Comparison of ENCODE assay signal across 11 cellular contexts in genomic region chr12:110563702-110564470, GRCh38. TPM values are rescaled to one million over a fixed set of nuclear protein-coding genes. Genes with fewer than 3 reads are reported as not detected.
DNase-seq lines count a peak whose midpoint lies in the region; TF ChIP-seq lines count a peak whose summit lies in the region.
"Had no signal": no experiment of that assay in that cellular context is flagged by ENCODE, and none has a peak within 500 bp of the region (broad histone marks: within the 10 kb centered on the region; RNA-seq: fewer than 3 reads in every experiment).

No MANE protein-coding gene starts in this region.

- in situ Hi-C loops in mammary epithelial cell (cut with MboI; ENCODE audit: low sequenced_read_pairs in 2 of 2) = no loop called here

- no peak overlapping the region for H3K18ac ChIP-seq in mesenchymal stem cell (ENCODE audit: low read depth in 1 of 2, low read length in 2 of 2)

- H4K8ac ChIP-seq in mesenchymal stem cell (ENCODE audit: low read length) = no peak overlapping the region

- H3K79me2 ChIP-seq in MM.1S (ENCODE audit: low read length) (peaks cover 86% of the 10 kb centered on the region), mammary epithelial cell (ENCODE audit: insufficient read depth, low read length) (peaks cover 91% of the 10 kb centered on the region)

- no peak overlapping the region for H4K91ac ChIP-seq in mesenchymal stem cell (ENCODE audit: low read length)

- no peak for DNase-seq in A673 (ENCODE audit: low spot score)
- DNase-seq in MM.1S = no peak
- no peak for DNase-seq in mammary epithelial cell
- DNase-seq in mesenchymal stem cell = peak; percentile 69
- DNase-seq in NCI-H524 treated with DMSO at 0.1 percent for 48 hours (lab: John Stamatoyannopoulos, UW) = no peak
- DNase-seq in NCI-H446 (lab: John Stamatoyannopoulos, UW) = no peak
- DNase-seq in SW480 (ENCODE audit: low spot score) = no peak
- DNase-seq in C1 segment of cervical spinal cord (lab: John Stamatoyannopoulos, UW) = no peak
- DNase-seq: activated T-cell treated with anti-CD3 and anti-CD28 coated beads, Interleukin-2, amount 50 U/mL, for 1 hour; DMS53; NCI-H1694 had no signal

- no peak overlapping the region for H3K4me3 ChIP-seq in A673 (ENCODE audit: low read depth, low read length, poor library complexity, severe bottlenecking)
- H3K4me3 ChIP-seq in MM.1S (ENCODE audit: low read length) = no peak overlapping the region
- no peak overlapping the region for H3K4me3 ChIP-seq in mammary epithelial cell (replicated peaks in 1 of 3; ENCODE audit: insufficient read depth in 1 of 3, low read depth in 2 of 3, low read length in 3 of 3)
- H3K4me3 ChIP-seq in mesenchymal stem cell (ENCODE audit: insufficient read depth in 1 of 2, low read depth in 1 of 2, low read length in 2 of 2) = no peak overlapping the region

- dilution Hi-C loops in mammary epithelial cell (cut with HindIII; ENCODE audit: low sequenced_read_pairs) = no loop called here

- H3K79me1 ChIP-seq in mesenchymal stem cell (replicated peaks; ENCODE audit: low read length, poor library complexity, severe bottlenecking) = peaks cover 29% of the 10 kb centered on the region

- POLR2A ChIA-PET in A673 (lab: Charles Lee; ENCODE audit: low non-redundant PET) = interaction anchor here (0.6 kb wide), 1 partner anchor 250 kb away, joined by 3 read pairs; no protein-coding TSS in a partner anchor

- no peak overlapping the region for H2BK15ac ChIP-seq in mesenchymal stem cell (ENCODE audit: low read depth, poor library complexity, severe bottlenecking)

- peaks cover 55% of the 10 kb centered on the region for H3K4me1 ChIP-seq in A673 (ENCODE audit: insufficient read depth, low read length, poor library complexity, severe bottlenecking)
- peaks cover 11% of the 10 kb centered on the region for H3K4me1 ChIP-seq in MM.1S (ENCODE audit: low read length)
- peaks cover 42% of the 10 kb centered on the region for H3K4me1 ChIP-seq in mammary epithelial cell (ENCODE audit: insufficient read depth, low read length)
- H3K4me1 ChIP-seq in mesenchymal stem cell (ENCODE audit: control insufficient read depth, insufficient read depth, low read depth, low read length) = peaks cover 9% of the 10 kb centered on the region

- no peaks in the 10 kb centered on the region for H4K20me1 ChIP-seq in MM.1S (ENCODE audit: insufficient read depth, low read length)
- H4K20me1 ChIP-seq in mammary epithelial cell (ENCODE audit: insufficient read depth, low read length) = no peaks in the 10 kb centered on the region

- H3K27me3 ChIP-seq in A673 (replicated peaks; ENCODE audit: insufficient read depth, low read depth, low read length, poor library complexity) (no peaks in the 10 kb centered on the region), MM.1S (replicated peaks; ENCODE audit: insufficient read depth, low read length) (no peaks in the 10 kb centered on the region), mammary epithelial cell (ENCODE audit: insufficient read depth, low read length) (no peaks in the 10 kb centered on the region), mesenchymal stem cell (ENCODE audit: control insufficient read depth in 1 of 2, insufficient read depth in 1 of 2, low read length in 2 of 2) (no peaks in the 10 kb centered on the region)

- H3K23ac ChIP-seq in mesenchymal stem cell (ENCODE audit: low read length in 2 of 2) = no peak overlapping the region

- BruUV-seq in A673 (replicated peaks; lab: Mats Ljungman, UMichigan) (no TSS peak), mammary epithelial cell (replicated peaks; lab: Mats Ljungman, UMichigan) (no TSS peak)

- no peak overlapping the region for H2AK5ac ChIP-seq in mesenchymal stem cell (ENCODE audit: low read length, severe bottlenecking)

- H3K27ac ChIP-seq in A673 (ENCODE audit: low read depth, low read length, poor library complexity, severe bottlenecking) = peak overlapping the region; percentile 12
- H3K27ac ChIP-seq in MM.1S (ENCODE audit: low read length) = peak overlapping the region; percentile 29; the same call in 1 of the 2 replicates
- no peak overlapping the region for H3K27ac ChIP-seq in mammary epithelial cell (ENCODE audit: insufficient read depth, low read depth, low read length)
- no peak overlapping the region for H3K27ac ChIP-seq in mesenchymal stem cell (ENCODE audit: low read length, poor library complexity, severe bottlenecking)

- no peak overlapping the region for H3K4ac ChIP-seq in mesenchymal stem cell (ENCODE audit: low read depth in 1 of 2, low read length in 2 of 2)

- CTCF ChIA-PET in A673 (lab: Charles Lee) (no interaction called here), mammary epithelial cell (lab: Charles Lee; ENCODE audit: low non-redundant PET) (no interaction called here)

- H3F3A ChIP-seq in MM.1S (ENCODE audit: insufficient read depth, low read length) = no peaks in the 10 kb centered on the region

- H2BK12ac ChIP-seq in mesenchymal stem cell (ENCODE audit: low read length in 2 of 2) = no peak overlapping the region

- H3K9ac ChIP-seq in MM.1S (ENCODE audit: low read length) (no peak overlapping the region), mammary epithelial cell (ENCODE audit: insufficient read depth, low read length) (no peak overlapping the region), mesenchymal stem cell (ENCODE audit: low read length) (peak overlapping the region; percentile 54)

- H3K14ac ChIP-seq in mesenchymal stem cell (ENCODE audit: low read length in 2 of 2) = no peak overlapping the region

- no peaks in the 10 kb centered on the region for H3K9me2 ChIP-seq in MM.1S (replicated peaks; ENCODE audit: insufficient read depth, low read length)

- intact Hi-C loops in A673 (cut with micrococcal nuclease; ENCODE audit: unreplicated experiment) = no loop called here
- intact Hi-C loops in mammary epithelial cell (cut with micrococcal nuclease) = no loop called here

- H3K4me2 ChIP-seq in MM.1S (ENCODE audit: low read depth, low read length) (peak overlapping the region; percentile 18; the same call in 1 of the 2 replicates), mammary epithelial cell (ENCODE audit: insufficient read depth, low read depth, low read length) (peak overlapping the region; percentile 9), mesenchymal stem cell (ENCODE audit: low read length, poor library complexity, severe bottlenecking) (no peak overlapping the region)

- H3K36me3 ChIP-seq in A673 (ENCODE audit: insufficient read depth, low read length, poor library complexity, severe bottlenecking) = no peaks in the 10 kb centered on the region
- H3K36me3 ChIP-seq in MM.1S (replicated peaks; ENCODE audit: insufficient read depth, low read length) = no peaks in the 10 kb centered on the region
- no peaks in the 10 kb centered on the region for H3K36me3 ChIP-seq in mammary epithelial cell (ENCODE audit: insufficient read depth, low read length)
- H3K36me3 ChIP-seq in mesenchymal stem cell (ENCODE audit: control insufficient read depth in 1 of 2, insufficient read depth in 2 of 2, low read depth in 1 of 2, low read length in 2 of 2) = no peaks in the 10 kb centered on the region

- H2BK120ac ChIP-seq in mesenchymal stem cell (ENCODE audit: low read depth, low read length) = no peak overlapping the region

- no peaks in the 10 kb centered on the region for H3K9me3 ChIP-seq in A673 (ENCODE audit: low read depth, low read length, poor library complexity, severe bottlenecking)
- no peaks in the 10 kb centered on the region for H3K9me3 ChIP-seq in MM.1S (replicated peaks; ENCODE audit: insufficient read depth, low read length)
- H3K9me3 ChIP-seq in mammary epithelial cell (replicated peaks; ENCODE audit: insufficient read depth, low read length) = no peaks in the 10 kb centered on the region
- H3K9me3 ChIP-seq in mesenchymal stem cell (ENCODE audit: control insufficient read depth, low read length) = no peaks in the 10 kb centered on the region

- no peak overlapping the region for H2BK5ac ChIP-seq in mesenchymal stem cell (ENCODE audit: low read depth, low read length, poor library complexity, severe bottlenecking)

- no peak for TF ChIP-seq CTCF in A673 (conservative IDR thresholded peaks at IDR 0.05; ENCODE audit: low read depth, low read length)
- TF ChIP-seq CTCF in MM.1S (IDR thresholded peaks at IDR 0.05; ENCODE audit: low read length) = no peak
- no peak for TF ChIP-seq CTCF in mammary epithelial cell (conservative IDR thresholded peaks at IDR 0.05 in 1 of 2, IDR thresholded peaks at IDR 0.05 in 1 of 2; ENCODE audit: extremely low read depth in 1 of 2, insufficient read depth in 1 of 2, low read depth in 1 of 2, low read length in 2 of 2)

- H2AFZ ChIP-seq in MM.1S (ENCODE audit: low read length) (no peak overlapping the region), mammary epithelial cell (ENCODE audit: low read depth, low read length) (no peak overlapping the region), mesenchymal stem cell (ENCODE audit: low read depth, low read length) (no peak overlapping the region)

RNA-seq across cellular contexts. Expression of gene PPTC7, which starts 19.2 kb away (rescaled TPM):
- 27.5 and 30.9 TPM in 2 replicates for total RNA-seq in A673 (2021)
- 10 to 100 TPM; 17.7 to 26.5 TPM for total RNA-seq in mammary epithelial cell
- polyA plus RNA-seq in mammary epithelial cell = 18.2 TPM
- polyA minus RNA-seq in mammary epithelial cell = 12.5 TPM
- 14.0 TPM for polyA plus RNA-seq in mesenchymal stem cell (2013, experiment 1 of 2)
- polyA plus RNA-seq in mesenchymal stem cell (2013, experiment 2 of 2) = 14.8 TPM

RNA-seq across cellular contexts. Expression of gene TCTN1, which starts 50.0 kb away (rescaled TPM):
- 38.8 TPM in 2 replicates for total RNA-seq in A673 (2021)
- total RNA-seq in mammary epithelial cell = 10 to 100 TPM; 19.4 to 36.0 TPM
- polyA plus RNA-seq in mammary epithelial cell = 12.4 TPM
- polyA minus RNA-seq in mammary epithelial cell = 119 TPM
- 58.1 TPM for polyA plus RNA-seq in mesenchymal stem cell (2013, experiment 1 of 2)
- 60.5 TPM for polyA plus RNA-seq in mesenchymal stem cell (2013, experiment 2 of 2)

Comparison
In these comparisons a context has a peak if more than half of its experiments do, and no peak if none do; other contexts are left out.
1. H3K27ac ChIP-seq: peak in A673 (single experiment) and MM.1S (single experiment); none in mammary epithelial cell (single experiment) and mesenchymal stem cell (single experiment).